8 cellular contexts compared by ENCODE assay signal in genomic region chr17:76140661-76141211, GRCh38.
DNase-seq lines count a peak whose midpoint lies in the region; ATAC-seq and TF ChIP-seq lines count a peak whose summit lies in the region.

No MANE protein-coding gene starts in this region.

- H3K27ac ChIP-seq in WERI-Rb-1, result no peak overlapping the region
- H3K27ac ChIP-seq in iPS-18a (ENCODE audit: low read length), result no peak overlapping the region

- H3K4me3 ChIP-seq in WERI-Rb-1 (ENCODE audit: low read depth, low read length) (peak overlapping the region; percentile 56), iPS-18a (ENCODE audit: low read length) (peak overlapping the region; percentile 79)

- H3K4me1 Mint-ChIP-seq in T-helper 1 cell treated with Interleukin-12 subunit alpha and Interleukin-12 subunit beta and Interleukin-4 antibody, amounts not matched to agents 30 μg/mL and 1 μg/mL, for 36 hours (ENCODE audit: low read depth), result peaks cover 37% of the 10 kb centered on the region
- peaks cover 95% of the 10 kb centered on the region for H3K4me1 Mint-ChIP-seq in stimulated activated naive CD8-positive, alpha-beta T cell treated with anti-CD3 and anti-CD28 coated beads, Interleukin-15, amount 100 ng/mL, for 72 hours

- H3K9ac ChIP-seq in iPS-18a (ENCODE audit: low read length), result no peak overlapping the region

- H3K27me3 ChIP-seq in WERI-Rb-1 (ENCODE audit: insufficient read depth, low read depth, severe bottlenecking) (no peaks in the 10 kb centered on the region), iPS-18a (ENCODE audit: control insufficient read depth, insufficient read depth, low read length) (peaks cover 86% of the 10 kb centered on the region)

- H3K27me3 Mint-ChIP-seq in T-helper 1 cell treated with Interleukin-12 subunit alpha and Interleukin-12 subunit beta and Interleukin-4 antibody, amounts not matched to agents 30 μg/mL and 1 μg/mL, for 36 hours (ENCODE audit: low read depth), result peaks cover 16% of the 10 kb centered on the region
- H3K27me3 Mint-ChIP-seq in stimulated activated naive CD8-positive, alpha-beta T cell treated with anti-CD3 and anti-CD28 coated beads, Interleukin-15, amount 100 ng/mL, for 72 hours, result no peaks in the 10 kb centered on the region

- TF ChIP-seq CTCF in WERI-Rb-1 (IDR thresholded peaks at IDR 0.05; ENCODE audit: low read depth, low read length), result no peak

- ATAC-seq in stimulated activated naive CD8-positive, alpha-beta T cell treated with anti-CD3 and anti-CD28 coated beads, Interleukin-15, amount 100 ng/mL, for 72 hours, result peak; percentile 22
- no peak for ATAC-seq in HG02763 (IDR thresholded peaks at IDR 0.05; ENCODE audit: unreplicated experiment)

- H3K4me1 ChIP-seq in iPS-18a (ENCODE audit: control insufficient read depth, low read depth, low read length), result peaks cover 66% of the 10 kb centered on the region

- H3K36me3 ChIP-seq in WERI-Rb-1 (no peaks in the 10 kb centered on the region), iPS-18a (ENCODE audit: control insufficient read depth, low read depth, low read length) (no peaks in the 10 kb centered on the region)

- no peak overlapping the region for H3K27ac Mint-ChIP-seq in T-helper 1 cell treated with Interleukin-12 subunit alpha and Interleukin-12 subunit beta and Interleukin-4 antibody, amounts not matched to agents 30 μg/mL and 1 μg/mL, for 36 hours
- H3K27ac Mint-ChIP-seq in stimulated activated naive CD8-positive, alpha-beta T cell treated with anti-CD3 and anti-CD28 coated beads, Interleukin-15, amount 100 ng/mL, for 72 hours, result peak overlapping the region; percentile 81 to 88

- peak overlapping the region; percentile 14 for H3K4me3 Mint-ChIP-seq in T-helper 1 cell treated with Interleukin-12 subunit alpha and Interleukin-12 subunit beta and Interleukin-4 antibody, amounts not matched to agents 30 μg/mL and 1 μg/mL, for 36 hours
- H3K4me3 Mint-ChIP-seq in stimulated activated naive CD8-positive, alpha-beta T cell treated with anti-CD3 and anti-CD28 coated beads, Interleukin-15, amount 100 ng/mL, for 72 hours, result peak overlapping the region; percentile 80 to 82

- DNase-seq in T-helper 1 cell (no peak), WERI-Rb-1 (no peak), AG20443 (ENCODE audit: low spot score) (no peak), NCI-H2107 (lab: John Stamatoyannopoulos, UW) (no peak)
- no peak for DNase-seq in stimulated activated naive CD8-positive, alpha-beta T cell treated with anti-CD3 and anti-CD28 coated beads, Interleukin-15, amount 100 ng/mL, for 72 hours

- H3K9me3 Mint-ChIP-seq in T-helper 1 cell treated with Interleukin-12 subunit alpha and Interleukin-12 subunit beta and Interleukin-4 antibody, amounts not matched to agents 30 μg/mL and 1 μg/mL, for 36 hours, result no peaks in the 10 kb centered on the region
- H3K9me3 Mint-ChIP-seq in stimulated activated naive CD8-positive, alpha-beta T cell treated with anti-CD3 and anti-CD28 coated beads, Interleukin-15, amount 100 ng/mL, for 72 hours, result no peaks in the 10 kb centered on the region

- peaks cover 18% of the 10 kb centered on the region for H3K36me3 Mint-ChIP-seq in T-helper 1 cell treated with Interleukin-12 subunit alpha and Interleukin-12 subunit beta and Interleukin-4 antibody, amounts not matched to agents 30 μg/mL and 1 μg/mL, for 36 hours (ENCODE audit: low read depth)

- H3K9me3 ChIP-seq in WERI-Rb-1 (ENCODE audit: severe bottlenecking) (no peaks in the 10 kb centered on the region), iPS-18a (ENCODE audit: control insufficient read depth, low read depth, low read length) (no peaks in the 10 kb centered on the region)
